22 cellular contexts compared by ENCODE assay signal in the genomic region with DNA sequence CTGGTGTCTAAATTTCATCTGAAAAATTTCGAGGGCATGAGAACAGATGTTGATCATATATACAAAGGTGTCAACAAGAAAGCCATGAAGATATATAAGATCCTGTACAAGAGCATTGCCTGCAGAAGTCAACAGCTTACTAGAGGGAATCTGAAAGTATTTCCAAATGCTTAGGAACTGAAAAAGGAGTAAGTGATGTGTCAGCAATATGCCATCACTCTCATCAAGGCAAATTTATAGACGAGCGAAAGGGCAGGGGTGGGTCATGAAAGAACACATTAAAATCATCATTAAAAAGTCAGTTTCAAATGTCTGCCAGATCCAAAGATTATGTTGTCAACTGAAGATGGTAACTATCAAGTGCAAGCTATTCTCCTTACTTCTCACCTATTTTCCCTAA.
DNase-seq lines count a peak whose midpoint lies in the region; ATAC-seq, FAIRE-seq and TF ChIP-seq lines count a peak whose summit lies in the region.
"Had no signal": no experiment of that assay in that cellular context is flagged by ENCODE, and none has a peak within 500 bp of the region (broad histone marks: within the 10 kb centered on the region; RNA-seq: fewer than 3 reads in every experiment).

No MANE protein-coding gene starts in this region.

- H2AK5ac ChIP-seq in IMR-90 (ENCODE audit: low read depth, low read length): no peak overlapping the region
- H2AK5ac ChIP-seq in H1 (ENCODE audit: low read depth, low read length): no peak overlapping the region

- H3K23ac ChIP-seq in IMR-90 (ENCODE audit: low read depth, low read length) (no peak overlapping the region), H1 (ENCODE audit: insufficient read length) (no peak overlapping the region)

- no peak overlapping the region for H3K4ac ChIP-seq in IMR-90 (ENCODE audit: low read depth, low read length)
- no peak overlapping the region for H3K4ac ChIP-seq in H1 (replicated peaks; ENCODE audit: insufficient read length, low read depth, low read length)

- no peak for TF ChIP-seq CTCF in A549 (IDR thresholded peaks at IDR 0.05)
- no peak for TF ChIP-seq CTCF in IMR-90 (conservative IDR thresholded peaks at IDR 0.05; ENCODE audit: low read depth, low read length)
- no peak for TF ChIP-seq CTCF in H1 (IDR thresholded peaks at IDR 0.05; ENCODE audit: control extremely low read depth in 1 of 3, insufficient read depth in 1 of 3, low read depth in 1 of 3, low read length in 3 of 3)
- no peak for TF ChIP-seq CTCF in heart left ventricle (IDR thresholded peaks at IDR 0.05)

- TF ChIP-seq EP300 in A549 (IDR thresholded peaks at IDR 0.05) (no peak), H1 (IDR thresholded peaks at IDR 0.05; ENCODE audit: borderline replicate concordance in 1 of 2, low read depth in 2 of 2, low read length in 2 of 2) (no peak)

- FAIRE-seq in A549 (lab: Jason Lieb, UNC) (no peak), H1 (lab: Jason Lieb, UNC) (no peak)
- FAIRE-seq: A204.1, D721Med, G401.6, GM12891, GM19239 had no signal

- no peaks in the 10 kb centered on the region for H3K36me3 Mint-ChIP-seq in activated naive CD4-positive, alpha-beta T cell treated with anti-CD3 and anti-CD28 coated beads, Interleukin-2, amount 10 ng/mL, durations not matched to agents 7 days and 5 days
- H3K36me3 Mint-ChIP-seq: CD8-positive, alpha-beta T cell had no signal

- in situ Hi-C loops in IMR-90 (cut with MboI; ENCODE audit: low sequenced_read_pairs): no loop called here

- H4K91ac ChIP-seq in IMR-90 (ENCODE audit: insufficient read depth, low read depth, low read length): no peak overlapping the region
- no peak overlapping the region for H4K91ac ChIP-seq in H1 (replicated peaks; ENCODE audit: insufficient read length, low read length)

- TF ChIP-seq POLR2A in A549 (IDR thresholded peaks at IDR 0.05; ENCODE audit: low read length): no peak
- no peak for TF ChIP-seq POLR2A in IMR-90 (IDR thresholded peaks at IDR 0.05; ENCODE audit: low read depth, low read length)
- no peak for TF ChIP-seq POLR2A in H1 (IDR thresholded peaks at IDR 0.05; ENCODE audit: control extremely low read depth in 1 of 2, low read depth in 2 of 2, low read length in 2 of 2)
- no peak for TF ChIP-seq POLR2A in heart left ventricle (IDR thresholded peaks at IDR 0.05)

- no peak overlapping the region for H4K5ac ChIP-seq in IMR-90 (ENCODE audit: low read depth, low read length)
- no peak overlapping the region for H4K5ac ChIP-seq in H1 (ENCODE audit: insufficient read length, low read depth, low read length)

- no peaks in the 10 kb centered on the region for H3K4me1 Mint-ChIP-seq in activated naive CD4-positive, alpha-beta T cell treated with anti-CD3 and anti-CD28 coated beads, Interleukin-2, amount 10 ng/mL, durations not matched to agents 7 days and 5 days
- H3K4me1 Mint-ChIP-seq: B cell had no signal

- H3K4me3 Mint-ChIP-seq in activated naive CD4-positive, alpha-beta T cell treated with anti-CD3 and anti-CD28 coated beads, Interleukin-2, amount 10 ng/mL, durations not matched to agents 7 days and 5 days: no peak overlapping the region
- H3K4me3 Mint-ChIP-seq: B cell; CD4-positive, alpha-beta T cell; CD8-positive, alpha-beta T cell had no signal

- DNase-seq in A549 (ENCODE audit: low read depth in 1 of 2, low spot score in 1 of 2): no peak
- no peak for DNase-seq in IMR-90
- DNase-seq in H1 (ENCODE audit: low read depth in 1 of 2, low spot score in 2 of 2): no peak
- no peak for DNase-seq in heart left ventricle
- DNase-seq in activated naive CD4-positive, alpha-beta T cell treated with anti-CD3 and anti-CD28 coated beads, Interleukin-2, amount 10 ng/mL, durations not matched to agents 7 days and 5 days: no peak
- no peak for DNase-seq in retina
- DNase-seq: 8988T; AML-193; Caco-2; Calu3; CD4-positive, alpha-beta T cell; CD8-positive, alpha-beta T cell; DMS79 treated with DMSO at 0.1 percent for 48 hours; GF-D8 had no signal

- POLR2A ChIA-PET in A549 (lab: Yijun Ruan, JAX): no interaction called here
- POLR2A ChIA-PET in IMR-90 (lab: Charles Lee; ENCODE audit: unreplicated experiment): no interaction called here
- POLR2A ChIA-PET in H1 (lab: Charles Lee; ENCODE audit: partially characterized antibody): interaction anchor here (0.7 kb wide), 1 partner anchor 637 kb away, joined by 4 read pairs; no protein-coding TSS in a partner anchor

- no peaks in the 10 kb centered on the region for H3K9me1 ChIP-seq in IMR-90 (ENCODE audit: insufficient read depth, low read length)

- H2BK5ac ChIP-seq in IMR-90 (ENCODE audit: low read depth, low read length, poor library complexity, severe bottlenecking) (no peak overlapping the region), H1 (ENCODE audit: low read depth, low read length) (no peak overlapping the region)

- no peak overlapping the region for H2BK12ac ChIP-seq in H1 (ENCODE audit: low read depth, low read length)

- H3K27me3 ChIP-seq in IMR-90 (ENCODE audit: control insufficient read depth, insufficient read depth, low read length) (no peaks in the 10 kb centered on the region), H1 (replicated peaks in 1 of 4; ENCODE audit: control insufficient read depth in 3 of 4, extremely low read depth in 1 of 4, insufficient read depth in 3 of 4, low read length in 3 of 4) (no peaks in the 10 kb centered on the region), heart left ventricle (no peaks in the 10 kb centered on the region)
- H3K27me3 ChIP-seq: BLaER1 treated with 17β-estradiol and CSF1 and Interleukin-3, amounts not matched to agents 10 nM and 100 nM had no signal

- H3K56ac ChIP-seq in IMR-90 (ENCODE audit: extremely low read depth, insufficient read depth, low read length) (no peak overlapping the region), H1 (replicated peaks; ENCODE audit: insufficient read length, low read depth, low read length) (no peak overlapping the region)

- WGBS in A549 (ENCODE audit: missing lambda C conversion rate): 0% methylated on average over 3 of the region's 3 CpGs
- no CpG with 5 or more reads among the region's 3 CpGs for WGBS in IMR-90 (ENCODE audit: extremely low coverage in 2 of 2, insufficient read length in 1 of 2), 2 experiments
- 86% methylated on average over 3 of the region's 3 CpGs; no CpG with 5 or more reads in 1 of the 2 experiments for WGBS in H1 (ENCODE audit: extremely low coverage in 1 of 2, insufficient coverage in 1 of 2, insufficient read length in 1 of 2, insufficient replicate concordance in 2 of 2, low coverage in 1 of 2, low lambda C conversion rate in 2 of 2, missing lambda C conversion rate in 1 of 2), 2 experiments
- 63 to 75% (median 71%) methylated on average over 3 of the region's 3 CpGs for WGBS in heart left ventricle, 4 donors

- H3K79me2 ChIP-seq in H1 (ENCODE audit: control insufficient read depth in 1 of 2, insufficient read depth in 2 of 2, low read length in 2 of 2): no peaks in the 10 kb centered on the region

- H3K18ac ChIP-seq in IMR-90 (ENCODE audit: low read depth, low read length) (no peak overlapping the region), H1 (ENCODE audit: extremely low read depth, low read length) (no peak overlapping the region)

- H3K9me3 ChIP-seq in A549 (no peaks in the 10 kb centered on the region), IMR-90 (ENCODE audit: control insufficient read depth, insufficient read depth, low read length) (0 out of 2 replicates have a peak, but pooled peaks cover 2% of the 10 kb centered on the region), H1 (ENCODE audit: insufficient read depth in 2 of 2, low read depth in 1 of 2, low read length in 1 of 2) (0 out of 4 replicates have a peak, but pooled peaks cover 0 to 4% of the 10 kb centered on the region in 2 experiments), heart left ventricle (peaks cover 0 to 23% (median 5%) of the 10 kb centered on the region in 12 donors)
- H3K9me3 ChIP-seq: Caco-2 had no signal

- H3K27ac ChIP-seq in A549: no peak overlapping the region
- H3K27ac ChIP-seq in IMR-90 (ENCODE audit: insufficient read depth, low read length): no peak overlapping the region
- H3K27ac ChIP-seq in H1 (ENCODE audit: low read depth, low read length): no peak overlapping the region
- H3K27ac ChIP-seq in heart left ventricle: no peak overlapping the region
- H3K27ac ChIP-seq: BLaER1 treated with 17β-estradiol and CSF1 and Interleukin-3, amounts not matched to agents 10 nM and 100 nM; C4-2B had no signal

- peaks cover 17% of the 10 kb centered on the region for H3K9me3 Mint-ChIP-seq in activated naive CD4-positive, alpha-beta T cell treated with anti-CD3 and anti-CD28 coated beads, Interleukin-2, amount 10 ng/mL, durations not matched to agents 7 days and 5 days

- CTCF ChIA-PET in A549 (lab: Yijun Ruan, JAX): no interaction called here
- CTCF ChIA-PET in IMR-90 (lab: Yijun Ruan, JAX): no interaction called here
- CTCF ChIA-PET in H1 (lab: Charles Lee; ENCODE audit: partially characterized antibody): no interaction called here
- CTCF ChIA-PET in activated naive CD4-positive, alpha-beta T cell treated with anti-CD3 and anti-CD28 coated beads, Interleukin-2, amount 10 ng/mL, durations not matched to agents 7 days and 5 days (lab: Charles Lee): no interaction called here

- no peak for TF ChIP-seq RAD21 in A549 (conservative IDR thresholded peaks at IDR 0.05 in 1 of 2, IDR thresholded peaks at IDR 0.05 in 1 of 2)
- TF ChIP-seq RAD21 in IMR-90 (IDR thresholded peaks at IDR 0.05; ENCODE audit: low read length): no peak
- TF ChIP-seq RAD21 in H1 (IDR thresholded peaks at IDR 0.05 in 1 of 2, conservative IDR thresholded peaks at IDR 0.05 in 1 of 2; ENCODE audit: low read depth in 2 of 2, low read length in 2 of 2): no peak

- no peak overlapping the region for H3K27ac Mint-ChIP-seq in activated naive CD4-positive, alpha-beta T cell treated with anti-CD3 and anti-CD28 coated beads, Interleukin-2, amount 10 ng/mL, durations not matched to agents 7 days and 5 days
- H3K27ac Mint-ChIP-seq: B cell; CD4-positive, alpha-beta T cell; CD8-positive, alpha-beta T cell had no signal

- H3K9ac ChIP-seq in IMR-90 (ENCODE audit: low read depth, low read length): no peak overlapping the region
- H3K9ac ChIP-seq in H1 (replicated peaks in 1 of 4; ENCODE audit: extremely low read depth in 1 of 4, low read depth in 3 of 4, low read length in 3 of 4): no peak overlapping the region
- H3K9ac ChIP-seq: BLaER1 treated with 17β-estradiol and CSF1 and Interleukin-3, amounts not matched to agents 10 nM and 100 nM had no signal

- H2AFZ ChIP-seq in IMR-90 (replicated peaks; ENCODE audit: low read length, poor library complexity) (no peak overlapping the region), H1 (ENCODE audit: low read length) (no peak overlapping the region)

- no peak overlapping the region for H2AK9ac ChIP-seq in IMR-90 (replicated peaks; ENCODE audit: low read depth, low read length, poor library complexity)

- H2BK120ac ChIP-seq in IMR-90 (ENCODE audit: low read depth, low read length) (no peak overlapping the region), H1 (replicated peaks; ENCODE audit: low read depth, low read length) (no peak overlapping the region)

- H4K20me1 ChIP-seq in IMR-90 (ENCODE audit: insufficient read depth, low read length) (no peaks in the 10 kb centered on the region), H1 (replicated peaks in 1 of 2; ENCODE audit: control insufficient read depth in 1 of 2, insufficient read depth in 2 of 2, low read length in 2 of 2) (no peaks in the 10 kb centered on the region)
- H4K20me1 ChIP-seq: BLaER1 treated with 17β-estradiol and CSF1 and Interleukin-3, amounts not matched to agents 10 nM and 100 nM had no signal

- intact Hi-C loops in IMR-90 (cut with micrococcal nuclease): no loop called here
- intact Hi-C loops in heart left ventricle (cut with DNase I): no loop called here

- H3K79me1 ChIP-seq in IMR-90 (ENCODE audit: low read depth in 1 of 2, low read length in 2 of 2) (no peaks in the 10 kb centered on the region), H1 (ENCODE audit: low read depth, low read length) (no peaks in the 10 kb centered on the region)

- H3K27me3 Mint-ChIP-seq in activated naive CD4-positive, alpha-beta T cell treated with anti-CD3 and anti-CD28 coated beads, Interleukin-2, amount 10 ng/mL, durations not matched to agents 7 days and 5 days: no peaks in the 10 kb centered on the region
- H3K27me3 Mint-ChIP-seq: B cell; CD4-positive, alpha-beta T cell had no signal

- BruUV-seq in IMR-90 (replicated peaks; lab: Mats Ljungman, UMichigan): no TSS peak

- no peaks in the 10 kb centered on the region for H3K36me3 ChIP-seq in IMR-90 (ENCODE audit: control insufficient read depth, insufficient read depth, low read length)
- H3K36me3 ChIP-seq in H1 (ENCODE audit: control insufficient read depth in 2 of 4, insufficient read depth in 4 of 4, low read length in 3 of 4): no peaks in the 10 kb centered on the region
- H3K36me3 ChIP-seq in heart left ventricle: no peaks in the 10 kb centered on the region
- H3K36me3 ChIP-seq: BLaER1 treated with 17β-estradiol and CSF1 and Interleukin-3, amounts not matched to agents 10 nM and 100 nM had no signal

- H3K23me2 ChIP-seq in H1 (ENCODE audit: low read depth, low read length): no peaks in the 10 kb centered on the region

- dilution Hi-C loops in IMR-90 (cut with HindIII; ENCODE audit: low sequenced_read_pairs, unreplicated experiment): no loop called here

- H3K14ac ChIP-seq in IMR-90 (replicated peaks; ENCODE audit: low read depth, low read length) (no peak overlapping the region), H1 (ENCODE audit: insufficient read length) (no peak overlapping the region)

- no peak for ATAC-seq in A549
- no peak for ATAC-seq in IMR-90 (ENCODE audit: low read depth)
- no peak for ATAC-seq in heart left ventricle
- ATAC-seq: CD8-positive, alpha-beta T cell had no signal

- H2BK15ac ChIP-seq in IMR-90 (ENCODE audit: low read depth, low read length): no peak overlapping the region
- H2BK15ac ChIP-seq in H1 (ENCODE audit: low read length): no peak overlapping the region

- H3K4me3 ChIP-seq in A549: no peak overlapping the region
- no peak overlapping the region for H3K4me3 ChIP-seq in IMR-90 (ENCODE audit: insufficient read depth, low read depth, low read length)
- H3K4me3 ChIP-seq in H1 (ENCODE audit: extremely low read depth in 1 of 4, insufficient read depth in 2 of 4, low read depth in 3 of 4, low read length in 4 of 4): no peak overlapping the region
- no peak overlapping the region for H3K4me3 ChIP-seq in heart left ventricle
- H3K4me3 ChIP-seq: BLaER1 treated with 17β-estradiol and CSF1 and Interleukin-3, amounts not matched to agents 10 nM and 100 nM had no signal

- H3K4me2 ChIP-seq in A549 (no peak overlapping the region), IMR-90 (ENCODE audit: low read depth, low read length) (no peak overlapping the region), H1 (ENCODE audit: insufficient read depth in 1 of 2, low read depth in 2 of 2, low read length in 2 of 2) (no peak overlapping the region)
- H3K4me2 ChIP-seq: BLaER1 treated with 17β-estradiol and CSF1 and Interleukin-3, amounts not matched to agents 10 nM and 100 nM had no signal

- H4K8ac ChIP-seq in IMR-90 (ENCODE audit: low read depth in 2 of 2, low read length in 2 of 2) (no peak overlapping the region), H1 (ENCODE audit: extremely low read depth, insufficient read depth, low read length) (no peak overlapping the region)

- H3K4me1 ChIP-seq in A549 (no peaks in the 10 kb centered on the region), IMR-90 (ENCODE audit: control insufficient read depth, insufficient read depth, low read length) (no peaks in the 10 kb centered on the region), H1 (replicated peaks in 1 of 4; ENCODE audit: control insufficient read depth in 3 of 4, insufficient read depth in 4 of 4, low read length in 3 of 4) (peaks cover 0 to 2% (median 0%) of the 10 kb centered on the region in 4 experiments; a peak in 1 of 7 replicates), heart left ventricle (peaks cover 0 to 12% (median 0%) of the 10 kb centered on the region in 12 donors)
- H3K4me1 ChIP-seq: BLaER1 treated with 17β-estradiol and CSF1 and Interleukin-3, amounts not matched to agents 10 nM and 100 nM; Caco-2 had no signal

- H2BK20ac ChIP-seq in IMR-90 (ENCODE audit: low read depth, low read length): no peak overlapping the region
- H2BK20ac ChIP-seq in H1 (ENCODE audit: low read length): no peak overlapping the region

Comparison
In these comparisons a context has a peak if more than half of its experiments do, and no peak if none do; other contexts are left out.
1. Of the 18 proteins assayed by ChIP-seq in both H1 and A549: peak only in H1: none; only in A549: none; in both: MAFK; in neither: 17.